Comparison of ENCODE assay signal across 15 cellular contexts in genomic region chr13:111872475-111873150, GRCh38.
DNase-seq lines count a peak whose midpoint lies in the region; ATAC-seq and TF ChIP-seq lines count a peak whose summit lies in the region.
"Had no signal": no experiment of that assay in that cellular context is flagged by ENCODE, and none has a peak within 500 bp of the region (broad histone marks: within the 10 kb centered on the region; RNA-seq: fewer than 3 reads in every experiment).

No MANE protein-coding gene starts in this region.

- in situ Hi-C loops in GM13977 (cut with MboI; ENCODE audit: low pct_unique_long_range_greater_than_20kb, low sequenced_read_pairs, unreplicated experiment), result no loop called here

- ATAC-seq in left cardiac atrium, result no peak
- ATAC-seq: GM12878, HepG2 had no signal

- no peak overlapping the region for H3K4me3 Mint-ChIP-seq in osteocyte (ENCODE audit: unreplicated experiment)
- H3K4me3 Mint-ChIP-seq: CD14-positive monocyte; CD4-positive, alpha-beta memory T cell had no signal

- TF ChIP-seq CTCF in osteocyte (IDR thresholded peaks at IDR 0.05) (no peak), GM13977 (IDR thresholded peaks at IDR 0.05; ENCODE audit: extremely low read depth, insufficient read depth, missing control alignments) (no peak)

- intact Hi-C loops in cardiac septum (cut with DNase I) (no loop called here), left cardiac atrium (cut with DNase I) (no loop called here)

- H3K4me1 Mint-ChIP-seq in osteocyte (ENCODE audit: unreplicated experiment), result no peaks in the 10 kb centered on the region
- H3K4me1 Mint-ChIP-seq: CD14-positive monocyte; CD4-positive, alpha-beta memory T cell had no signal

- no peak overlapping the region for H3K27ac Mint-ChIP-seq in osteocyte (ENCODE audit: unreplicated experiment)
- H3K27ac Mint-ChIP-seq: CD14-positive monocyte; CD4-positive, alpha-beta memory T cell had no signal

- peak; percentile 64 for DNase-seq in cardiac septum (ENCODE audit: low spot score)
- no peak for DNase-seq in left cardiac atrium
- peak; percentile 19 for DNase-seq in ecto neural progenitor cell (ENCODE audit: low spot score)
- peak; percentile 62 for DNase-seq in osteocyte (ENCODE audit: extremely low spot score, unreplicated experiment)
- no peak for DNase-seq in NCI-H1930 (lab: John Stamatoyannopoulos, UW)
- DNase-seq in GM13977 (ENCODE audit: low spot score), result no peak
- no peak for DNase-seq in DMS153 (lab: John Stamatoyannopoulos, UW)
- DNase-seq: 8988T; CD4-positive, alpha-beta memory T cell; DMS79 treated with DMSO at 0.1 percent for 48 hours; GF-D8; GM23248 had no signal

- H3K9me3 Mint-ChIP-seq in osteocyte (ENCODE audit: unreplicated experiment), result peaks cover 27% of the 10 kb centered on the region

- H3K27me3 Mint-ChIP-seq in osteocyte (ENCODE audit: unreplicated experiment), result no peaks in the 10 kb centered on the region

- no peaks in the 10 kb centered on the region for H3K36me3 Mint-ChIP-seq in osteocyte (ENCODE audit: unreplicated experiment)
- H3K36me3 Mint-ChIP-seq: CD14-positive monocyte; CD4-positive, alpha-beta memory T cell had no signal

Comparison
In these comparisons a context has a peak if more than half of its experiments do, and no peak if none do; other contexts are left out.
1. DNase-seq: peak in cardiac septum (single experiment), ecto neural progenitor cell (single experiment) and osteocyte (single experiment); none in left cardiac atrium (single experiment), NCI-H1930 (0 of 2), GM13977 (single experiment) and DMS153 (single experiment).